ENCODE assay signal across 1 cellular context in genomic region chr14:99792551-99793212, GRCh38.
TF ChIP-seq lines count a peak whose summit lies in the region.

No MANE protein-coding gene starts in this region.

TF ChIP-seq in WTC11, 78 proteins besides CTCF, POLR2A, EP300 and RAD21 (continued from another document):
- TF ChIP-seq, protein P1, sequence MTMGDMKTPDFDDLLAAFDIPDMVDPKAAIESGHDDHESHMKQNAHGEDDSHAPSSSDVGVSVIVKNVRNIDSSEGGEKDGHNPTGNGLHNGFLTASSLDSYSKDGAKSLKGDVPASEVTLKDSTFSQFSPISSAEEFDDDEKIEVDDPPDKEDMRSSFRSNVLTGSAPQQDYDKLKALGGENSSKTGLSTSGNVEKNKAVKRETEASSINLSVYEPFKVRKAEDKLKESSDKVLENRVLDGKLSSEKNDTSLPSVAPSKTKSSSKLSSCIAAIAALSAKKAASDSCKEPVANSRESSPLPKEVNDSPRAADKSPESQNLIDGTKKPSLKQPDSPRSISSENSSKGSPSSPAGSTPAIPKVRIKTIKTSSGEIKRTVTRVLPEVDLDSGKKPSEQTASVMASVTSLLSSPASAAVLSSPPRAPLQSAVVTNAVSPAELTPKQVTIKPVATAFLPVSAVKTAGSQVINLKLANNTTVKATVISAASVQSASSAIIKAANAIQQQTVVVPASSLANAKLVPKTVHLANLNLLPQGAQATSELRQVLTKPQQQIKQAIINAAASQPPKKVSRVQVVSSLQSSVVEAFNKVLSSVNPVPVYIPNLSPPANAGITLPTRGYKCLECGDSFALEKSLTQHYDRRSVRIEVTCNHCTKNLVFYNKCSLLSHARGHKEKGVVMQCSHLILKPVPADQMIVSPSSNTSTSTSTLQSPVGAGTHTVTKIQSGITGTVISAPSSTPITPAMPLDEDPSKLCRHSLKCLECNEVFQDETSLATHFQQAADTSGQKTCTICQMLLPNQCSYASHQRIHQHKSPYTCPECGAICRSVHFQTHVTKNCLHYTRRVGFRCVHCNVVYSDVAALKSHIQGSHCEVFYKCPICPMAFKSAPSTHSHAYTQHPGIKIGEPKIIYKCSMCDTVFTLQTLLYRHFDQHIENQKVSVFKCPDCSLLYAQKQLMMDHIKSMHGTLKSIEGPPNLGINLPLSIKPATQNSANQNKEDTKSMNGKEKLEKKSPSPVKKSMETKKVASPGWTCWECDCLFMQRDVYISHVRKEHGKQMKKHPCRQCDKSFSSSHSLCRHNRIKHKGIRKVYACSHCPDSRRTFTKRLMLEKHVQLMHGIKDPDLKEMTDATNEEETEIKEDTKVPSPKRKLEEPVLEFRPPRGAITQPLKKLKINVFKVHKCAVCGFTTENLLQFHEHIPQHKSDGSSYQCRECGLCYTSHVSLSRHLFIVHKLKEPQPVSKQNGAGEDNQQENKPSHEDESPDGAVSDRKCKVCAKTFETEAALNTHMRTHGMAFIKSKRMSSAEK (CRISPR knock-in tag; IDR thresholded peaks at IDR 0.05; ENCODE audit: borderline replicate concordance) = no peak
- TF ChIP-seq ZNF121 (CRISPR knock-in tag; IDR thresholded peaks at IDR 0.05) (no peak), NFATC4 (CRISPR knock-in tag; IDR thresholded peaks at IDR 0.05) (no peak), ZNF423 (CRISPR knock-in tag; IDR thresholded peaks at IDR 0.05) (peak; percentile 60; the same call in 1 of the 2 replicates), ZNF416 (CRISPR knock-in tag; IDR thresholded peaks at IDR 0.05) (no peak), ZBTB43 (CRISPR knock-in tag; IDR thresholded peaks at IDR 0.05) (no peak), NR3C1 (CRISPR knock-in tag; conservative IDR thresholded peaks at IDR 0.05; ENCODE audit: low read depth) (0 out of 2 replicates have a peak, but pooled peaks have one; percentile 29)
- TF ChIP-seq, protein P2, sequence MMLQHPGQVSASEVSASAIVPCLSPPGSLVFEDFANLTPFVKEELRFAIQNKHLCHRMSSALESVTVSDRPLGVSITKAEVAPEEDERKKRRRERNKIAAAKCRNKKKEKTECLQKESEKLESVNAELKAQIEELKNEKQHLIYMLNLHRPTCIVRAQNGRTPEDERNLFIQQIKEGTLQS (CRISPR knock-in tag; conservative IDR thresholded peaks at IDR 0.05) = no peak
- TF ChIP-seq, protein P3, sequence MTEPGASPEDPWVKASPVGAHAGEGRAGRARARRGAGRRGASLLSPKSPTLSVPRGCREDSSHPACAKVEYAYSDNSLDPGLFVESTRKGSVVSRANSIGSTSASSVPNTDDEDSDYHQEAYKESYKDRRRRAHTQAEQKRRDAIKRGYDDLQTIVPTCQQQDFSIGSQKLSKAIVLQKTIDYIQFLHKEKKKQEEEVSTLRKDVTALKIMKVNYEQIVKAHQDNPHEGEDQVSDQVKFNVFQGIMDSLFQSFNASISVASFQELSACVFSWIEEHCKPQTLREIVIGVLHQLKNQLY (CRISPR knock-in tag; IDR thresholded peaks at IDR 0.05) = no peak
TF ChIP-seq in WTC11: peak in this region for 3.
